1 cellular context compared by ENCODE assay signal in the genomic region with DNA sequence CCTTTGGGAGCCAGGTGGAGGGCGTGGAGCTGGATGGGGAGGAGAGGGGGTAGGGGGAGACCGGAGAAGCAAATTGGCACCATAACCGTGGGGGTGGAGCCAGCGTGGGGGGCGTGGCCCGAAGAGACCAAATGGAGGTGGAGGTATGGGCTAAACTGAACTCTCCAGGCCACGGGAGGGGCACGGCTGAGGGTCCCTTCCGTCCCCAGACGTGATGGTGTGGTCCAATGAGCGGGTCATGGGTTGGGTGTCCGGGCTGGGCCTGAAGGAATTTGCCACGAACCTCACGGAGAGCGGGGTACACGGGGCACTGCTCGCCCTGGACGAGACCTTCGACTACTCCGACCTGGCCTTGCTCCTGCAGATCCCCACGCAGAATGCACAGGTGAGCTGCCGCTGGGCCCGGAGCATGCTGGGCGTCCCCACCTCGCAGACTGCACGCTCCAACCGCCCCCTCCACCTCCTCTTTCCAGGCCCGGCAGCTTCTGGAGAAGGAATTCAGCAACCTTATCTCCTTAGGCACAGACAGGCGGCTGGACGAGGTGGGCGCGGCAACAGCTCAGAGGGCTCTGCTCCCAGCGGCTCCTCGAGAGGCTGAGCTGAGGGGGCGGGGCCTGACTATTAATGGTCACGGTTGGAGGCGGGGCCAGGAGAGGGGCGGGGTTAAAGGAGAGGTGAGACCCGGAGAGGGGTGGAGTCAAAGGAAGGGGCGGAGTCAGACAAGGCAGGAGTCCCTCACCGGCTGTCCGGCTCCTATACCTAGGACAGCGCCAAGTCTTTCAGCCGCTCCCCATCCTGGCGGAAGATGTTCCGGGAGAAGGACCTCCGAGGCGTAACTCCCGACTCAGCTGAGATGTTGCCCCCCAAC.
TF ChIP-seq lines count a peak whose summit lies in the region.

No MANE protein-coding gene starts in this region.

TF ChIP-seq in IMR-90, 13 proteins besides CTCF, POLR2A, EP300 and RAD21:
- TF ChIP-seq NFE2L2 (IDR thresholded peaks at IDR 0.05; ENCODE audit: low read depth, low read length) (no peak), RFX5 (IDR thresholded peaks at IDR 0.05; ENCODE audit: low read depth, low read length) (no peak), CEBPB (IDR thresholded peaks at IDR 0.05; ENCODE audit: low read depth, low read length) (no peak), MAFK (IDR thresholded peaks at IDR 0.05; ENCODE audit: low read depth, low read length) (no peak), RCOR1 (IDR thresholded peaks at IDR 0.05; ENCODE audit: insufficient replicate concordance, low read length) (no peak), FOS (IDR thresholded peaks at IDR 0.05; ENCODE audit: low read depth, low read length) (no peak), CHD1 (IDR thresholded peaks at IDR 0.05; ENCODE audit: low read depth, low read length) (no peak), BHLHE40 (IDR thresholded peaks at IDR 0.05; ENCODE audit: low read depth, low read length) (no peak)
- TF ChIP-seq, protein P1, sequence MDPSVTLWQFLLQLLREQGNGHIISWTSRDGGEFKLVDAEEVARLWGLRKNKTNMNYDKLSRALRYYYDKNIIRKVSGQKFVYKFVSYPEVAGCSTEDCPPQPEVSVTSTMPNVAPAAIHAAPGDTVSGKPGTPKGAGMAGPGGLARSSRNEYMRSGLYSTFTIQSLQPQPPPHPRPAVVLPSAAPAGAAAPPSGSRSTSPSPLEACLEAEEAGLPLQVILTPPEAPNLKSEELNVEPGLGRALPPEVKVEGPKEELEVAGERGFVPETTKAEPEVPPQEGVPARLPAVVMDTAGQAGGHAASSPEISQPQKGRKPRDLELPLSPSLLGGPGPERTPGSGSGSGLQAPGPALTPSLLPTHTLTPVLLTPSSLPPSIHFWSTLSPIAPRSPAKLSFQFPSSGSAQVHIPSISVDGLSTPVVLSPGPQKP (IDR thresholded peaks at IDR 0.05; ENCODE audit: borderline replicate concordance, low read depth, low read length) = no peak
- TF ChIP-seq, protein P2, sequence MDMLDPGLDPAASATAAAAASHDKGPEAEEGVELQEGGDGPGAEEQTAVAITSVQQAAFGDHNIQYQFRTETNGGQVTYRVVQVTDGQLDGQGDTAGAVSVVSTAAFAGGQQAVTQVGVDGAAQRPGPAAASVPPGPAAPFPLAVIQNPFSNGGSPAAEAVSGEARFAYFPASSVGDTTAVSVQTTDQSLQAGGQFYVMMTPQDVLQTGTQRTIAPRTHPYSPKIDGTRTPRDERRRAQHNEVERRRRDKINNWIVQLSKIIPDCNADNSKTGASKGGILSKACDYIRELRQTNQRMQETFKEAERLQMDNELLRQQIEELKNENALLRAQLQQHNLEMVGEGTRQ (IDR thresholded peaks at IDR 0.05; ENCODE audit: low read depth, low read length) = no peak
